In genomic region chr14:102181187-102181586, GRCh38 we compare ENCODE assay signal across 1 cellular context.
A peak's percentile ranks its signal among the peaks of the same experiment; 100 is the strongest.
TF ChIP-seq lines count a peak whose summit lies in the region.

No MANE protein-coding gene starts in this region.

TF ChIP-seq in HEK293, 187 proteins besides CTCF, POLR2A, EP300 and RAD21 (continued from another document):
- TF ChIP-seq ZBTB10 (tag by site-specific recombination; IDR thresholded peaks at IDR 0.05), result no peak
- 0 out of 2 replicates have a peak, but pooled peaks have one; percentile 28 for TF ChIP-seq PRDM6 (tag by site-specific recombination; IDR thresholded peaks at IDR 0.05)
- no peak for TF ChIP-seq OVOL3 (tag by site-specific recombination; IDR thresholded peaks at IDR 0.05)
- TF ChIP-seq ZNF629 (tag by site-specific recombination; IDR thresholded peaks at IDR 0.05), result peak; percentile 14; the same call in 1 of the 2 replicates
- TF ChIP-seq ZBTB7A (tag by site-specific recombination; IDR thresholded peaks at IDR 0.05; ENCODE audit: low read depth), result no peak
- TF ChIP-seq, protein P1, sequence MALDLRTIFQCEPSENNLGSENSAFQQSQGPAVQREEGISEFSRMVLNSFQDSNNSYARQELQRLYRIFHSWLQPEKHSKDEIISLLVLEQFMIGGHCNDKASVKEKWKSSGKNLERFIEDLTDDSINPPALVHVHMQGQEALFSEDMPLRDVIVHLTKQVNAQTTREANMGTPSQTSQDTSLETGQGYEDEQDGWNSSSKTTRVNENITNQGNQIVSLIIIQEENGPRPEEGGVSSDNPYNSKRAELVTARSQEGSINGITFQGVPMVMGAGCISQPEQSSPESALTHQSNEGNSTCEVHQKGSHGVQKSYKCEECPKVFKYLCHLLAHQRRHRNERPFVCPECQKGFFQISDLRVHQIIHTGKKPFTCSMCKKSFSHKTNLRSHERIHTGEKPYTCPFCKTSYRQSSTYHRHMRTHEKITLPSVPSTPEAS (tag by site-specific recombination; IDR thresholded peaks at IDR 0.05), result no peak
- no peak for TF ChIP-seq IKZF3 (tag by site-specific recombination; IDR thresholded peaks at IDR 0.05)
- no peak for TF ChIP-seq SCRT2 (tag by site-specific recombination; IDR thresholded peaks at IDR 0.05)
- TF ChIP-seq ZNF146 (tag by site-specific recombination; IDR thresholded peaks at IDR 0.05), result no peak
- TF ChIP-seq ZBTB17 (tag by site-specific recombination; IDR thresholded peaks at IDR 0.05), result peak; percentile 99
